ENCODE assay signal across 11 cellular contexts in the genomic region with DNA sequence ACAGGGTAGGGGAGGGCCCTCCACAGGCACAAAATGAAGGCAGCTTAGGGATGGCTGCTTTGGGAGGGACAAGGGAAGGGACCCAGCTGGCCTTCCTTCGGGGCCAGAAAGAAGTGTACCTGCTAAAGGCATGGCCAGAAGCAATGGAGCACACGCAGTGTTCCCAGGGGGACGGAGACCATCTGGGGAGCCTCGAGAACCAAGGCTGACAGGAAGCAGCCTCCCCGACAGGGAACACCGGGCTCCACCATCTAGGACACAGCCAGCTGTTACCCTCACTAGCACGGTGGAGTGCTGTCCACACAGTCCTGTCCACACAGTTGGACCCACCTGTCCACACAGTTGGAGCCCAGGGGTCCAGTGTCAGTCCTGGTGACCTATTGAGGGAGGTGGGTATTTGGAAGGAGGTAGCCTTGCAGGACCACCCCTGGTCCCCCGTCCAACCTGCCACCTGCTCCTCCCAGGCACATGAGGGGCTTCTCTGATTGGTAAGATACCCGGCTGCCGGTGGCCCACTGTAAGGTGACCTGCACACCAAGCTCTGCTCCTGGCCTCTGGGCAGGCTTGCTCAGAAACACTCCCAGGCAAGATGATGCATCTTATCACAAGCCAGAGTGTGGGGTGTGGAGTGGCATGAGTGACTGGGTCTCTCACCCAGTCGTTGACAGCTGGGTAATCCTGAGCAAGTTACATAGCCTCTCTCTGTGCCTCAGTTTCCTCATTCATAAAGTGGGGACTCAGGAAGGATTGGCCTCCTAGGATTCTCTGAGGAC. TPM values are rescaled to one million over a fixed set of nuclear protein-coding genes. Genes with fewer than 3 reads are reported as not detected.
DNase-seq lines count a peak whose midpoint lies in the region; ATAC-seq and TF ChIP-seq lines count a peak whose summit lies in the region.
"Had no signal": no experiment of that assay in that cellular context is flagged by ENCODE, and none has a peak within 500 bp of the region (broad histone marks: within the 10 kb centered on the region; RNA-seq: fewer than 3 reads in every experiment).

No MANE protein-coding gene starts in this region.

- no peaks in the 10 kb centered on the region for H3K9me3 Mint-ChIP-seq in naive thymus-derived CD8-positive, alpha-beta T cell

- intact Hi-C loops in breast epithelium (cut with DNase I; ENCODE audit: low total_unique reads), result no loop called here

- H3K4me3 ChIP-seq in ACC112 (ENCODE audit: low read depth, low read length) (no peak overlapping the region), MG63 (no peak overlapping the region), breast epithelium (no peak overlapping the region)

- no peaks in the 10 kb centered on the region for H3K36me3 ChIP-seq in ACC112 (ENCODE audit: insufficient read depth, low read length)
- no peaks in the 10 kb centered on the region for H3K36me3 ChIP-seq in MG63
- no peaks in the 10 kb centered on the region for H3K36me3 ChIP-seq in breast epithelium

- peak in 1 of 2 donors; percentile 17 for ATAC-seq in naive thymus-derived CD8-positive, alpha-beta T cell
- ATAC-seq in GM19397 (IDR thresholded peaks at IDR 0.05; ENCODE audit: unreplicated experiment), result no peak
- ATAC-seq in GM19455 (IDR thresholded peaks at IDR 0.05; ENCODE audit: unreplicated experiment), result no peak

- H2AFZ ChIP-seq in ACC112 (ENCODE audit: low read length, unreplicated experiment), result no peak overlapping the region

- no peaks in the 10 kb centered on the region for H3K27me3 ChIP-seq in ACC112 (ENCODE audit: insufficient read depth, low read length)
- no peaks in the 10 kb centered on the region for H3K27me3 ChIP-seq in MG63
- no peaks in the 10 kb centered on the region for H3K27me3 ChIP-seq in breast epithelium

- DNase-seq in MG63 (peak; percentile 48), breast epithelium (ENCODE audit: low spot score in 2 of 2) (no peak), NCI-H187 treated with DMSO at 0.1 percent for 48 hours (lab: John Stamatoyannopoulos, UW) (no peak), NOMO-1 (lab: John Stamatoyannopoulos, UW; ENCODE audit: unreplicated experiment in 2 of 2) (no peak)
- DNase-seq in naive thymus-derived CD8-positive, alpha-beta T cell, result no peak
- DNase-seq: DMS53, RPMI8226 had no signal

- H3K27ac Mint-ChIP-seq in naive thymus-derived CD8-positive, alpha-beta T cell, result peak overlapping the region in 7 of 10 donors; percentile 0 to 84 (median 34)
- H3K27ac Mint-ChIP-seq: memory B cell had no signal

- peak overlapping the region in 6 of 10 donors; percentile 49 to 68 (median 60) for H3K4me3 Mint-ChIP-seq in naive thymus-derived CD8-positive, alpha-beta T cell
- H3K4me3 Mint-ChIP-seq: memory B cell had no signal

- no peaks in the 10 kb centered on the region for H3K36me3 Mint-ChIP-seq in naive thymus-derived CD8-positive, alpha-beta T cell
- H3K36me3 Mint-ChIP-seq: memory B cell had no signal

- peaks cover 40% of the 10 kb centered on the region for H3K4me1 ChIP-seq in ACC112 (ENCODE audit: control insufficient read depth, insufficient read depth, low read length, unreplicated experiment)
- peaks cover 0 to 7% of the 10 kb centered on the region in 2 donors for H3K4me1 ChIP-seq in breast epithelium

- POLR2A ChIA-PET in naive thymus-derived CD8-positive, alpha-beta T cell (lab: Charles Lee), result no interaction called here

- H3K27me3 Mint-ChIP-seq in naive thymus-derived CD8-positive, alpha-beta T cell, result peaks cover 0 to 7% (median 0%) of the 10 kb centered on the region in 5 donors

- H3K9me3 ChIP-seq in MG63 (no peaks in the 10 kb centered on the region), breast epithelium (no peaks in the 10 kb centered on the region)

- no peak for TF ChIP-seq POLR2A in breast epithelium (IDR thresholded peaks at IDR 0.05)

- H3K4me1 Mint-ChIP-seq in naive thymus-derived CD8-positive, alpha-beta T cell, result peaks cover 13 to 29% (median 15%) of the 10 kb centered on the region in 4 donors

- H3K27ac ChIP-seq in ACC112 (ENCODE audit: low read depth, low read length), result peak overlapping the region; percentile 85
- peak overlapping the region; percentile 58 to 86 for H3K27ac ChIP-seq in breast epithelium

- no peak for TF ChIP-seq CTCF in breast epithelium (IDR thresholded peaks at IDR 0.05)

- H3K79me2 ChIP-seq in ACC112 (ENCODE audit: control insufficient read depth, insufficient read depth, low read length, unreplicated experiment), result no peaks in the 10 kb centered on the region

RNA-seq across cellular contexts. Expression of a gene that starts 20.5 kb away (rescaled TPM):
- 25.3 and 30.0 TPM in 2 replicates for total RNA-seq in MG63 (2014; rRNA removed; shearing (Covaris generic); ENCODE audit: low replicate concordance)
- total RNA-seq in breast epithelium, result 10 to 100 TPM; 14.5 to 21.6 (median 16.6) TPM
- total RNA-seq in naive thymus-derived CD8-positive, alpha-beta T cell, result 1 to 10 TPM; 7.4 to 7.6 TPM
- 1 to 10 TPM in 1 of 3 donors, under 1 TPM in 2; 0.90 to 3.3 (median 0.94) TPM for polyA plus RNA-seq in naive thymus-derived CD8-positive, alpha-beta T cell
